1 cellular context compared by ENCODE assay signal in genomic region chr7:148709019-148709418, GRCh38.
TF ChIP-seq lines count a peak whose summit lies in the region.

No MANE protein-coding gene starts in this region.

TF ChIP-seq in H1, 55 proteins besides CTCF, POLR2A, EP300 and RAD21:
- peak; percentile 82; the same call in 1 of the 2 replicates for TF ChIP-seq POU5F1 (IDR thresholded peaks at IDR 0.05; ENCODE audit: low read depth, low read length)
- no peak for TF ChIP-seq JUND (IDR thresholded peaks at IDR 0.05; ENCODE audit: low read length)
TF ChIP-seq in H1: peak in this region for 1.
